1 cellular context compared by ENCODE assay signal in genomic region chr4:145097821-145098674, GRCh38.
TF ChIP-seq lines count a peak whose summit lies in the region.

ABCE1 (plus strand) TSS chr4:145098311; CDS start chr4:145104413, 6,102 bp downstream.
ANAPC10 (minus strand) TSS chr4:145098196; CDS start chr4:145096099, 2,097 bp downstream.

TF ChIP-seq in HepG2, 621 proteins besides CTCF, POLR2A, EP300 and RAD21 (continued from another document and continues in another):
- TF ChIP-seq ZNF780A (CRISPR knock-in tag; IDR thresholded peaks at IDR 0.05): no peak
- TF ChIP-seq DR1 (CRISPR knock-in tag; IDR thresholded peaks at IDR 0.05): peak; percentile 72; the same call in 1 of the 2 replicates
- TF ChIP-seq GLMP (CRISPR knock-in tag; IDR thresholded peaks at IDR 0.05; ENCODE audit: borderline replicate concordance): no peak
- TF ChIP-seq ZNF710 (CRISPR knock-in tag; IDR thresholded peaks at IDR 0.05; ENCODE audit: borderline replicate concordance): 0 out of 2 replicates have a peak, but pooled peaks have one; percentile 55
- TF ChIP-seq ZNF17 (CRISPR knock-in tag; IDR thresholded peaks at IDR 0.05): no peak
- TF ChIP-seq SRY (CRISPR knock-in tag; IDR thresholded peaks at IDR 0.05): peak; percentile 95
- no peak for TF ChIP-seq MAZ (IDR thresholded peaks at IDR 0.05; ENCODE audit: borderline replicate concordance, low read depth, low read length)
- peak; percentile 82 for TF ChIP-seq MAZ (CRISPR knock-in tag; IDR thresholded peaks at IDR 0.05; ENCODE audit: low read depth)
- no peak for TF ChIP-seq AKAP8 (CRISPR knock-in tag; IDR thresholded peaks at IDR 0.05)
- TF ChIP-seq ZSCAN22 (CRISPR knock-in tag; IDR thresholded peaks at IDR 0.05): no peak
- TF ChIP-seq BHLHE40 (IDR thresholded peaks at IDR 0.05; ENCODE audit: low read length): peak; percentile 76
- TF ChIP-seq GATA4 (IDR thresholded peaks at IDR 0.05; ENCODE audit: borderline replicate concordance, low read depth): peak; percentile 53; the same call in 1 of the 2 replicates
- TF ChIP-seq HOXA9 (CRISPR knock-in tag; IDR thresholded peaks at IDR 0.05; ENCODE audit: borderline replicate concordance): peak; percentile 62; the same call in 1 of the 2 replicates
- TF ChIP-seq SAFB2 (CRISPR knock-in tag; IDR thresholded peaks at IDR 0.05; ENCODE audit: borderline replicate concordance, low read depth): no peak; the same call in 1 of the 2 replicates
- no peak for TF ChIP-seq ZNF382 (CRISPR knock-in tag; IDR thresholded peaks at IDR 0.05; ENCODE audit: borderline replicate concordance)
- peak; percentile 80; the same call in 1 of the 2 replicates for TF ChIP-seq FOXJ3 (CRISPR knock-in tag; IDR thresholded peaks at IDR 0.05; ENCODE audit: borderline replicate concordance)
- peak; percentile 91 for TF ChIP-seq ZNF556 (CRISPR knock-in tag; IDR thresholded peaks at IDR 0.05; ENCODE audit: borderline replicate concordance)
- TF ChIP-seq SIX1 (CRISPR knock-in tag; IDR thresholded peaks at IDR 0.05; ENCODE audit: borderline replicate concordance): no peak
- no peak for TF ChIP-seq NFIB (CRISPR knock-in tag; IDR thresholded peaks at IDR 0.05; ENCODE audit: borderline replicate concordance)
- peak; percentile 87 for TF ChIP-seq ZNF543 (CRISPR knock-in tag; IDR thresholded peaks at IDR 0.05)
- TF ChIP-seq AFF4 (CRISPR knock-in tag; IDR thresholded peaks at IDR 0.05): no peak
- no peak for TF ChIP-seq ZSCAN12 (CRISPR knock-in tag; IDR thresholded peaks at IDR 0.05)
- no peak for TF ChIP-seq PTBP1 (IDR thresholded peaks at IDR 0.05; ENCODE audit: low read depth, low read length, poor library complexity, severe bottlenecking)
- peak; percentile 81; the same call in 1 of the 2 replicates for TF ChIP-seq BATF2 (CRISPR knock-in tag; IDR thresholded peaks at IDR 0.05)
- peak; percentile 35; the same call in 1 of the 2 replicates for TF ChIP-seq HNF1A (IDR thresholded peaks at IDR 0.05; ENCODE audit: low read depth)
- peak; percentile 64 for TF ChIP-seq HNF1A (CRISPR knock-in tag; IDR thresholded peaks at IDR 0.05; ENCODE audit: borderline replicate concordance)
- peak; percentile 23; the same call in 1 of the 2 replicates for TF ChIP-seq ZNF263 (CRISPR knock-in tag; IDR thresholded peaks at IDR 0.05)
- peak; percentile 83; the same call in 1 of the 2 replicates for TF ChIP-seq ZNF788 (CRISPR knock-in tag; IDR thresholded peaks at IDR 0.05; ENCODE audit: borderline replicate concordance)
- TF ChIP-seq ARNT2 (CRISPR knock-in tag; IDR thresholded peaks at IDR 0.05; ENCODE audit: low read depth): peak; percentile 88
- TF ChIP-seq ZMAT3 (CRISPR knock-in tag; conservative IDR thresholded peaks at IDR 0.05): peak; percentile 52; the same call in 1 of the 2 replicates
- no peak for TF ChIP-seq ZNF496 (CRISPR knock-in tag; IDR thresholded peaks at IDR 0.05; ENCODE audit: insufficient replicate concordance)
- TF ChIP-seq ZNF317 (CRISPR knock-in tag; IDR thresholded peaks at IDR 0.05): peak; percentile 75; the same call in 1 of the 2 replicates
- TF ChIP-seq ZNF318 (CRISPR knock-in tag; IDR thresholded peaks at IDR 0.05): no peak
- no peak for TF ChIP-seq NFE2L2 (IDR thresholded peaks at IDR 0.05; ENCODE audit: low read length)
- TF ChIP-seq RBFOX2 (IDR thresholded peaks at IDR 0.05; ENCODE audit: low read depth, low read length): peak; percentile 92
- no peak for TF ChIP-seq POLR2AphosphoS2 (IDR thresholded peaks at IDR 0.05; ENCODE audit: low read depth, low read length)
- TF ChIP-seq PRMT3 (CRISPR knock-in tag; IDR thresholded peaks at IDR 0.05; ENCODE audit: borderline replicate concordance, low read depth): no peak
- 0 out of 2 replicates have a peak, but pooled peaks have one; percentile 58 for TF ChIP-seq ZNF577 (CRISPR knock-in tag; IDR thresholded peaks at IDR 0.05; ENCODE audit: borderline replicate concordance, low read depth)
- TF ChIP-seq SMARCC2 (IDR thresholded peaks at IDR 0.05): no peak
- 0 out of 2 replicates have a peak, but pooled peaks have one; percentile 22 for TF ChIP-seq ZNF576 (CRISPR knock-in tag; IDR thresholded peaks at IDR 0.05)
- peak; percentile 30; the same call in 1 of the 2 replicates for TF ChIP-seq ATF7-NPFF (CRISPR knock-in tag; IDR thresholded peaks at IDR 0.05; ENCODE audit: low read depth)
- TF ChIP-seq ZNF3 (CRISPR knock-in tag; IDR thresholded peaks at IDR 0.05): peak; percentile 37; the same call in 1 of the 2 replicates
- TF ChIP-seq ZBTB3 (CRISPR knock-in tag; IDR thresholded peaks at IDR 0.05; ENCODE audit: borderline replicate concordance, low read depth): peak; percentile 73; the same call in 1 of the 2 replicates
